ENCODE assay signal across 9 cellular contexts in genomic region chr2:61534926-61535325, GRCh38. TPM values are rescaled to one million over a fixed set of nuclear protein-coding genes. Genes with fewer than 3 reads are reported as not detected.
A peak's percentile ranks its signal among the peaks of the same experiment; 100 is the strongest.
DNase-seq lines count a peak whose midpoint lies in the region; ATAC-seq and TF ChIP-seq lines count a peak whose summit lies in the region.
"Had no signal": no experiment of that assay in that cellular context is flagged by ENCODE, and none has a peak within 500 bp of the region (broad histone marks: within the 10 kb centered on the region; RNA-seq: fewer than 3 reads in every experiment).

No MANE protein-coding gene starts in this region.

- H3K36me3 ChIP-seq in esophagus squamous epithelium = peaks cover 0 to 16% (median 0%) of the 10 kb centered on the region in 3 donors
- no peaks in the 10 kb centered on the region for H3K36me3 ChIP-seq in gastrocnemius medialis

- peak overlapping the region; percentile 3 to 100 (median 78) for H3K27ac ChIP-seq in esophagus squamous epithelium
- peak overlapping the region; percentile 97 to 99 (median 99) for H3K27ac ChIP-seq in gastrocnemius medialis

- H3K9me3 ChIP-seq in esophagus squamous epithelium (no peaks in the 10 kb centered on the region), gastrocnemius medialis (no peaks in the 10 kb centered on the region)

- no peak for TF ChIP-seq CTCF in GM12865 (IDR thresholded peaks at IDR 0.05; ENCODE audit: insufficient read depth, low read depth, low read length, missing control alignments)
- no peak for TF ChIP-seq CTCF in esophagus squamous epithelium (IDR thresholded peaks at IDR 0.05)
- TF ChIP-seq CTCF in gastrocnemius medialis (IDR thresholded peaks at IDR 0.05 in 4 of 5, conservative IDR thresholded peaks at IDR 0.05 in 1 of 5) = no peak

- DNase-seq in GM12865 (ENCODE audit: low read depth) (no peak), RKO (ENCODE audit: low spot score) (peak; percentile 22), esophagus squamous epithelium (lab: John Stamatoyannopoulos, UW) (no peak), gastrocnemius medialis (no peak), NCI-H2227 (lab: John Stamatoyannopoulos, UW; ENCODE audit: unreplicated experiment) (no peak), HPDE6-E6E7 (ENCODE audit: extremely low spot score) (no peak)
- no peak for DNase-seq in stimulated activated CD4-positive, alpha-beta T cell treated with anti-CD3 and anti-CD28 coated beads, Interleukin-12 subunit alpha, Interleukin-12 subunit beta, amount 100 ng/mL, for 4 hours
- DNase-seq: SHP77 had no signal

- ATAC-seq in gastrocnemius medialis (no peak), GM18907 (IDR thresholded peaks at IDR 0.05; ENCODE audit: unreplicated experiment) (no peak)

- H3K4me1 ChIP-seq in esophagus squamous epithelium = peaks cover 7 to 72% (median 27%) of the 10 kb centered on the region in 3 donors
- peaks cover 52 to 54% of the 10 kb centered on the region in 2 donors for H3K4me1 ChIP-seq in gastrocnemius medialis

- no peak for TF ChIP-seq POLR2A in esophagus squamous epithelium (IDR thresholded peaks at IDR 0.05)
- no peak for TF ChIP-seq POLR2A in gastrocnemius medialis (IDR thresholded peaks at IDR 0.05)

- no peaks in the 10 kb centered on the region for H3K27me3 ChIP-seq in esophagus squamous epithelium
- no peaks in the 10 kb centered on the region for H3K27me3 ChIP-seq in gastrocnemius medialis

- peak overlapping the region; percentile 80 for H3K4me3 ChIP-seq in GM12865 (ENCODE audit: low read depth, low read length)
- peak overlapping the region; percentile 7 to 91 (median 87) for H3K4me3 ChIP-seq in esophagus squamous epithelium
- peak overlapping the region in 3 of 4 donors; percentile 73 to 94 (median 87) for H3K4me3 ChIP-seq in gastrocnemius medialis

- in situ Hi-C loops in gastrocnemius medialis (cut with MboI; ENCODE audit: low sequenced_read_pairs in 4 of 4) = loop anchor here (10.0 to 25.0 kb wide), 4 partner anchors 60 to 230 kb away; partner anchors contain the start of gene USP34 (in 1 of the 4)

- intact Hi-C loops in esophagus squamous epithelium (cut with DNase I) (loop anchor here (5.0 kb wide), 2 partner anchors 63 to 227 kb away; partner anchors contain the start of gene USP34), gastrocnemius medialis (cut with DNase I; ENCODE audit: low total_unique reads) (loop anchor here (5.0 kb wide), 2 partner anchors 103 to 137 kb away; no protein-coding TSS in a partner anchor)

- 4 to 11% methylated on average over 2 of the region's 2 CpGs for WGBS in esophagus squamous epithelium, 2 donors

RNA-seq across cellular contexts. Expression of gene XPO1, which starts 3.2 kb away (rescaled TPM):
- total RNA-seq in esophagus squamous epithelium = 100 to 1,000 TPM in 3 of 4 donors, 10 to 100 TPM in 1; 46.5 to 138 (median 104) TPM
- 10 to 100 TPM; 34.3 to 69.1 (median 56.3) TPM for total RNA-seq in gastrocnemius medialis
